In genomic region chr9:66266202-66266601, GRCh38 we compare ENCODE assay signal across 8 cellular contexts.
DNase-seq lines count a peak whose midpoint lies in the region; ATAC-seq and TF ChIP-seq lines count a peak whose summit lies in the region.
"Not testable (repeated sequence)": the region's sequence is repeated elsewhere in the genome, so short reads cannot be mapped to it uniquely, and the experiment has no call there.

No MANE protein-coding gene starts in this region.

- POLR2A ChIA-PET in naive thymus-derived CD4-positive, alpha-beta T cell (lab: Charles Lee), result not testable (repeated sequence)

- H3K4me3 ChIP-seq in esophagus muscularis mucosa (peak overlapping the region in 1 of 4 donors; percentile 29), liver (ENCODE audit: low read depth in 1 of 3, low read length in 3 of 3) (peak overlapping the region in 2 of 3 donors; percentile 40 to 42)
- H3K4me3 ChIP-seq in naive thymus-derived CD4-positive, alpha-beta T cell (ENCODE audit: low read length); vagina: not testable (repeated sequence)

- CTCF ChIA-PET in naive thymus-derived CD4-positive, alpha-beta T cell (lab: Charles Lee), result not testable (repeated sequence)

- peak; percentile 0 for DNase-seq in H4 (ENCODE audit: low spot score)
- DNase-seq in T-helper 2 cell treated with Interferon-gamma antibody and Interleukin-4, amounts not matched to agents 5 μg/mL and 100 μg/mL, for 36 hours (ENCODE audit: low spot score), result not testable (repeated sequence)
- DNase-seq in activated T-cell treated with anti-CD3 and anti-CD28 coated beads, Interleukin-2, amount 50 U/mL, for 48 hours, result peak; percentile 25 to 28
- DNase-seq in esophagus muscularis mucosa (ENCODE audit: extremely low spot score), result peak; percentile 14
- peak in 5 of 9 donors; percentile 2 to 46 (median 11) for DNase-seq in naive thymus-derived CD4-positive, alpha-beta T cell
- DNase-seq in stimulated activated CD4-positive, alpha-beta T cell treated with anti-CD3 and anti-CD28 coated beads, Interleukin-15, amount 100 ng/mL, for 24 hours, result peak; percentile 12
- peak; percentile 1 to 27 for DNase-seq in vagina (ENCODE audit: extremely low spot score in 2 of 2)

- ATAC-seq in naive thymus-derived CD4-positive, alpha-beta T cell, result not testable (repeated sequence)

- intact Hi-C loops in esophagus muscularis mucosa (cut with DNase I); naive thymus-derived CD4-positive, alpha-beta T cell (cut with micrococcal nuclease); vagina (cut with DNase I): not testable (repeated sequence)

- peak overlapping the region; percentile 48 for H3K4me3 Mint-ChIP-seq in T-helper 2 cell treated with Interferon-gamma antibody and Interleukin-4, amounts not matched to agents 5 μg/mL and 100 μg/mL, for 36 hours
- peak overlapping the region in 4 of 10 donors; percentile 9 to 64 (median 43) for H3K4me3 Mint-ChIP-seq in naive thymus-derived CD4-positive, alpha-beta T cell

- not testable (repeated sequence) for H3K36me3 Mint-ChIP-seq in T-helper 2 cell treated with Interferon-gamma antibody and Interleukin-4, amounts not matched to agents 5 μg/mL and 100 μg/mL, for 36 hours (ENCODE audit: low read depth); naive thymus-derived CD4-positive, alpha-beta T cell

- H3K27ac Mint-ChIP-seq in T-helper 2 cell treated with Interferon-gamma antibody and Interleukin-4, amounts not matched to agents 5 μg/mL and 100 μg/mL, for 36 hours, result not testable (repeated sequence)
- H3K27ac Mint-ChIP-seq in naive thymus-derived CD4-positive, alpha-beta T cell, result peak overlapping the region in 2 of 9 donors; percentile 28 to 55

- no CpG with 5 or more reads among the region's 19 CpGs for WGBS in esophagus muscularis mucosa
- 18% methylated on average over 14 of the region's 19 CpGs for WGBS in liver

- H3K9me3 ChIP-seq in esophagus muscularis mucosa; liver (ENCODE audit: control insufficient read depth in 4 of 4, low read length in 3 of 4); naive thymus-derived CD4-positive, alpha-beta T cell (ENCODE audit: control insufficient read depth in 2 of 3, low read length in 3 of 3); vagina: not testable (repeated sequence)

- not testable (repeated sequence) for H3K9me3 Mint-ChIP-seq in T-helper 2 cell treated with Interferon-gamma antibody and Interleukin-4, amounts not matched to agents 5 μg/mL and 100 μg/mL, for 36 hours; naive thymus-derived CD4-positive, alpha-beta T cell

- not testable (repeated sequence) for H3K9ac ChIP-seq in liver (ENCODE audit: low read depth in 1 of 2, low read length in 2 of 2)

- not testable (repeated sequence) for TF ChIP-seq RAD21 in liver (IDR thresholded peaks at IDR 0.05)

- H3K4me1 ChIP-seq in esophagus muscularis mucosa; liver (ENCODE audit: control insufficient read depth in 4 of 4, insufficient read depth in 4 of 4, low read length in 3 of 4); naive thymus-derived CD4-positive, alpha-beta T cell (ENCODE audit: control insufficient read depth in 2 of 2, insufficient read depth in 2 of 2, low read length in 2 of 2); vagina: not testable (repeated sequence)

- H3K27me3 ChIP-seq in esophagus muscularis mucosa; liver (ENCODE audit: control insufficient read depth in 4 of 4, insufficient read depth in 4 of 4, low read length in 3 of 4); naive thymus-derived CD4-positive, alpha-beta T cell (ENCODE audit: control insufficient read depth in 2 of 2, insufficient read depth in 2 of 2, low read length in 2 of 2); vagina: not testable (repeated sequence)

- not testable (repeated sequence) for H3K4me1 Mint-ChIP-seq in T-helper 2 cell treated with Interferon-gamma antibody and Interleukin-4, amounts not matched to agents 5 μg/mL and 100 μg/mL, for 36 hours (ENCODE audit: low read depth); naive thymus-derived CD4-positive, alpha-beta T cell

- TF ChIP-seq POLR2A in esophagus muscularis mucosa (IDR thresholded peaks at IDR 0.05; ENCODE audit: low read depth); vagina (IDR thresholded peaks at IDR 0.05): not testable (repeated sequence)

- TF ChIP-seq EP300 in esophagus muscularis mucosa (IDR thresholded peaks at IDR 0.05), result not testable (repeated sequence)

- TF ChIP-seq CTCF in esophagus muscularis mucosa (IDR thresholded peaks at IDR 0.05); liver (IDR thresholded peaks at IDR 0.05; ENCODE audit: low read depth, low read length, missing input control); vagina (IDR thresholded peaks at IDR 0.05): not testable (repeated sequence)

- H3K27ac ChIP-seq in esophagus muscularis mucosa (replicated peaks in 1 of 4); liver (ENCODE audit: low read depth in 1 of 2, low read length in 2 of 2); naive thymus-derived CD4-positive, alpha-beta T cell (ENCODE audit: low read depth, low read length); vagina: not testable (repeated sequence)

- not testable (repeated sequence) for H3K27me3 Mint-ChIP-seq in T-helper 2 cell treated with Interferon-gamma antibody and Interleukin-4, amounts not matched to agents 5 μg/mL and 100 μg/mL, for 36 hours (ENCODE audit: low read depth); naive thymus-derived CD4-positive, alpha-beta T cell

- H3K36me3 ChIP-seq in esophagus muscularis mucosa; liver (ENCODE audit: control insufficient read depth in 4 of 4, insufficient read depth in 3 of 4, low read depth in 1 of 4, low read length in 3 of 4); naive thymus-derived CD4-positive, alpha-beta T cell (ENCODE audit: control insufficient read depth in 2 of 3, insufficient read depth in 3 of 3, low read length in 3 of 3); vagina: not testable (repeated sequence)
